12 cellular contexts compared by ENCODE assay signal in genomic region chr17:47884427-47884740, GRCh38. TPM values are rescaled to one million over a fixed set of nuclear protein-coding genes. Genes with fewer than 3 reads are reported as not detected.
"Had no signal": no experiment of that assay in that cellular context is flagged by ENCODE, and none has a peak within 500 bp of the region (broad histone marks: within the 10 kb centered on the region; RNA-seq: fewer than 3 reads in every experiment).

No MANE protein-coding gene starts in this region.

- H3K36me3 ChIP-seq: heart right ventricle, ovary, upper lobe of left lung, WERI-Rb-1 had no signal

- H3K4me3 ChIP-seq: heart right ventricle, ovary, skin epidermis, upper lobe of left lung had no signal

- H3K9me3 ChIP-seq: heart right ventricle, ovary, upper lobe of left lung had no signal

- DNase-seq: activated CD4-positive, alpha-beta T cell treated with anti-CD3 and anti-CD28 coated beads for 4 hours; heart right ventricle; left ventricle myocardium superior; midbrain; T-helper 9 cell; upper lobe of left lung; WERI-Rb-1 had no signal

- H3K27ac ChIP-seq: heart right ventricle, WERI-Rb-1 had no signal

- H3K27me3 ChIP-seq: ovary, upper lobe of left lung had no signal

- ATAC-seq: activated T-helper 17 cell treated with anti-CD3 and anti-CD28 coated beads, Interleukin-2, amount 50 U/mL, for 72 hours; heart right ventricle; left ventricle myocardium superior; stimulated activated memory B cell treated with anti-CD40 and anti-IgM and Interleukin-4, amounts not matched to agents 10 μg/mL and 1 μg/mL and 100 μg/mL, for 72 hours had no signal

RNA-seq across cellular contexts. Expression of gene SP6, which starts 33.4 kb away (rescaled TPM):
- total RNA-seq: frontal cortex had no signal

RNA-seq across cellular contexts. Expression of gene LRRC46, which starts 52.9 kb away (rescaled TPM):
- total RNA-seq: frontal cortex, left ventricle myocardium superior had no signal
